ENCODE assay signal across 1 cellular context in genomic region chr16:62665269-62665668, GRCh38.
A peak's percentile ranks its signal among the peaks of the same experiment; 100 is the strongest.
TF ChIP-seq lines count a peak whose summit lies in the region.

No MANE protein-coding gene starts in this region.

TF ChIP-seq in WTC11, 78 proteins besides CTCF, POLR2A, EP300 and RAD21 (continued from another document):
- TF ChIP-seq HMGXB4 (CRISPR knock-in tag; IDR thresholded peaks at IDR 0.05) = no peak
- peak; percentile 19; the same call in 1 of the 2 replicates for TF ChIP-seq ZNF423 (CRISPR knock-in tag; IDR thresholded peaks at IDR 0.05)
- no peak for TF ChIP-seq ESRRA (CRISPR knock-in tag; IDR thresholded peaks at IDR 0.05; ENCODE audit: borderline replicate concordance)
- no peak for TF ChIP-seq TEAD4 (CRISPR knock-in tag; IDR thresholded peaks at IDR 0.05)
- peak; percentile 63; the same call in 1 of the 2 replicates for TF ChIP-seq ZNF532 (CRISPR knock-in tag; IDR thresholded peaks at IDR 0.05; ENCODE audit: borderline replicate concordance)
- peak; percentile 72; the same call in 1 of the 2 replicates for TF ChIP-seq TEAD1 (CRISPR knock-in tag; IDR thresholded peaks at IDR 0.05)
